Comparison of ENCODE assay signal across 8 cellular contexts in genomic region chr9:35812025-35812602, GRCh38. TPM values are rescaled to one million over a fixed set of nuclear protein-coding genes. Genes with fewer than 3 reads are reported as not detected.
A peak's percentile ranks its signal among the peaks of the same experiment; 100 is the strongest.
DNase-seq lines count a peak whose midpoint lies in the region; ATAC-seq and TF ChIP-seq lines count a peak whose summit lies in the region.

Gene SPAG8 (minus strand): TSS chr9:35812262. CDS start chr9:35812147, 115 bp downstream.

- H3K4me1 ChIP-seq in left lung, result peaks cover 17 to 26% of the 10 kb centered on the region in 2 donors

- peaks cover 1% of the 10 kb centered on the region for H3K27me3 Mint-ChIP-seq in activated CD4-positive, alpha-beta T cell treated with anti-CD3 and anti-CD28 coated beads, Interleukin-2, amount 10 ng/mL, durations not matched to agents 7 days and 5 days

- no peaks in the 10 kb centered on the region for H3K9me3 Mint-ChIP-seq in activated CD4-positive, alpha-beta T cell treated with anti-CD3 and anti-CD28 coated beads, Interleukin-2, amount 10 ng/mL, durations not matched to agents 7 days and 5 days

- H3K27ac Mint-ChIP-seq in activated CD4-positive, alpha-beta T cell treated with anti-CD3 and anti-CD28 coated beads, Interleukin-2, amount 10 ng/mL, durations not matched to agents 7 days and 5 days, result peak within 1 kb of the TSS; percentile 91

- H3K4me3 Mint-ChIP-seq in activated CD4-positive, alpha-beta T cell treated with anti-CD3 and anti-CD28 coated beads, Interleukin-2, amount 10 ng/mL, durations not matched to agents 7 days and 5 days, result peak within 1 kb of the TSS; percentile 72

- POLR2A ChIA-PET in activated CD4-positive, alpha-beta T cell treated with anti-CD3 and anti-CD28 coated beads, Interleukin-2, amount 10 ng/mL, durations not matched to agents 7 days and 5 days (lab: Charles Lee), result interaction anchor here (1.6 kb wide), 1 partner anchor 80 kb away, joined by 7 read pairs; the partner anchor contains the start of genes CREB3 and TLN1

- H3K27ac ChIP-seq in left lung, result peak within 1 kb of the TSS; percentile 54 to 69

- H3K4me3 ChIP-seq in left lung, result peak within 1 kb of the TSS; percentile 37 to 42

- peak; percentile 53 for ATAC-seq in HG03439 (IDR thresholded peaks at IDR 0.05; ENCODE audit: unreplicated experiment)
- peak; percentile 69 for ATAC-seq in left lung

- H3K27me3 ChIP-seq in left lung, result no peaks in the 10 kb centered on the region

- peaks cover 0 to 16% of the 10 kb centered on the region in 2 donors for H3K36me3 ChIP-seq in left lung

- intact Hi-C loops in left lung (cut with DNase I), result no loop called here

- CTCF ChIA-PET in activated CD4-positive, alpha-beta T cell treated with anti-CD3 and anti-CD28 coated beads, Interleukin-2, amount 10 ng/mL, durations not matched to agents 7 days and 5 days (lab: Charles Lee), result interaction anchor here (0.6 to 5.5 kb wide), 15 partner anchors 13 to 201 kb away, joined by 3 to 34 read pairs (median 3); partner anchors contain the start of gene RGP1

- TF ChIP-seq CTCF in left lung (IDR thresholded peaks at IDR 0.05), result no peak

- peaks cover 43% of the 10 kb centered on the region for H3K4me1 Mint-ChIP-seq in activated CD4-positive, alpha-beta T cell treated with anti-CD3 and anti-CD28 coated beads, Interleukin-2, amount 10 ng/mL, durations not matched to agents 7 days and 5 days

- no peaks in the 10 kb centered on the region for H3K9me3 ChIP-seq in left lung

- DNase-seq in Ammon's horn (ENCODE audit: low spot score) (peak; percentile 98), GM19238 (ENCODE audit: insufficient read length, low spot score) (peak; percentile 96), NCI-H510A (lab: John Stamatoyannopoulos, UW) (peak; percentile 86), dedifferentiated amniotic fluid mesenchymal stem cell (ENCODE audit: extremely low spot score) (peak; percentile 94), left lung (peak; percentile 95)
- DNase-seq in activated CD4-positive, alpha-beta T cell treated with anti-CD3 and anti-CD28 coated beads, Interleukin-2, amount 10 ng/mL, durations not matched to agents 7 days and 5 days, result peak; percentile 98
- peak; percentile 87 for DNase-seq in stimulated activated CD4-positive, alpha-beta T cell treated with anti-CD3 and anti-CD28 coated beads, Interleukin-2, amount 100 ng/mL, for 4 hours (ENCODE audit: low read depth)

- H3K36me3 Mint-ChIP-seq in activated CD4-positive, alpha-beta T cell treated with anti-CD3 and anti-CD28 coated beads, Interleukin-2, amount 10 ng/mL, durations not matched to agents 7 days and 5 days (ENCODE audit: low read depth), result peaks cover 7% of the 10 kb centered on the region

RNA-seq across cellular contexts. Expression of gene SPAG8, which starts in this region (rescaled TPM):
- 1 to 10 TPM; 1.8 to 2.5 TPM for total RNA-seq in activated CD4-positive, alpha-beta T cell treated with anti-CD3 and anti-CD28 coated beads, Interleukin-2, amount 10 ng/mL, durations not matched to agents 7 days and 5 days
- 1 to 10 TPM; 1.8 to 6.2 TPM for total RNA-seq in left lung

Comparison
In these comparisons a context has a peak if more than half of its experiments do, and no peak if none do; other contexts are left out.
1. Peak in every context shown above with its lines: DNase-seq, ATAC-seq, H3K4me3 ChIP-seq and H3K27ac ChIP-seq.